Comparison of ENCODE assay signal across 7 cellular contexts in the genomic region with DNA sequence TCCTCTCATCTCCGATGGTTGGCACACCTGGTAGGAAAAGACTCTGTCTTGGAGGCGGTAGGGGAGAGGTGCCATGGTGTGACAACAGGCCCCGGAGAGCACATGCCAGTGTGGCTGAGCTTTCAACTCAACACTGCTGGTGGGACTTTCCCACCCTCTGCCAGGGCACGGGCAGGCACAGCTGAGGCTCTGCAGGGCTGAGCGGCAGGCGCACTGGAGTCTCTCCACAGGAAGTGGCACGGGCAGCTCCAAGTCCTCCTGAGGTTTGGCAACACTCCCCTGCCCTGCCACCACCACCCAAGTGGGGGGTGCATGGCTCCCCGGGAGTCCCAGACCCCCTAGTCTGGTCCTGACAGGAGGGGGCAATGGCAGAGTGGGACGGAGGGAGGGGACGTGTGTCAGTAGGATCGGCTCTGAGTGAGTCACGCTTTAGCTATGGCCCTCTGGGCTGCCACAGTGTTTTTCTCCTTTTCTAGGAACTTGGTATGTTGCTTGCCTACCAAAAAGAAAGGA. TPM values are rescaled to one million over a fixed set of nuclear protein-coding genes. Genes with fewer than 3 reads are reported as not detected.
DNase-seq lines count a peak whose midpoint lies in the region; ATAC-seq and TF ChIP-seq lines count a peak whose summit lies in the region.

No MANE protein-coding gene starts in this region.

- H3K27me3 Mint-ChIP-seq in activated T-helper 17 cell treated with anti-CD3 and anti-CD28 coated beads, Interleukin-2, amount 50 U/mL, for 72 hours: no peaks in the 10 kb centered on the region

- ATAC-seq in activated T-helper 17 cell treated with anti-CD3 and anti-CD28 coated beads, Interleukin-2, amount 50 U/mL, for 72 hours (replicated peaks): peak; percentile 93
- ATAC-seq in Right ventricle myocardium superior (ENCODE audit: poor library complexity) (peak; percentile 56), HG03565 (IDR thresholded peaks at IDR 0.05; ENCODE audit: unreplicated experiment) (no peak)

- no peak overlapping the region for H3K27ac ChIP-seq in OCI-LY3 (ENCODE audit: low read length)

- H3K9ac ChIP-seq in OCI-LY3 (ENCODE audit: low read length): no peak overlapping the region

- H3K9me3 Mint-ChIP-seq in activated T-helper 17 cell treated with anti-CD3 and anti-CD28 coated beads, Interleukin-2, amount 50 U/mL, for 72 hours: no peaks in the 10 kb centered on the region

- peak overlapping the region; percentile 58 for H3K4me3 Mint-ChIP-seq in activated T-helper 17 cell treated with anti-CD3 and anti-CD28 coated beads, Interleukin-2, amount 50 U/mL, for 72 hours

- no peak overlapping the region for H2AFZ ChIP-seq in OCI-LY3 (ENCODE audit: low read depth, low read length)

- H3K79me2 ChIP-seq in OCI-LY3 (ENCODE audit: low read length): no peaks in the 10 kb centered on the region

- H3K36me3 Mint-ChIP-seq in activated T-helper 17 cell treated with anti-CD3 and anti-CD28 coated beads, Interleukin-2, amount 50 U/mL, for 72 hours (ENCODE audit: low read depth): peaks cover 64% of the 10 kb centered on the region

- no peaks in the 10 kb centered on the region for H3K27me3 ChIP-seq in OCI-LY3 (ENCODE audit: low read depth, low read length)

- DNase-seq in Right ventricle myocardium superior (no peak), midbrain (lab: John Stamatoyannopoulos, UW) (no peak)
- DNase-seq in stimulated activated CD4-positive, alpha-beta T cell treated with anti-CD3 and anti-CD28 coated beads, Interleukin-15, amount 100 ng/mL, for 24 hours: peak; percentile 65
- no peak for DNase-seq in effector CD8-positive, alpha-beta T cell (lab: John Stamatoyannopoulos, UW)

- peaks cover 18% of the 10 kb centered on the region for H3K4me1 Mint-ChIP-seq in activated T-helper 17 cell treated with anti-CD3 and anti-CD28 coated beads, Interleukin-2, amount 50 U/mL, for 72 hours

- H4K20me1 ChIP-seq in OCI-LY3 (ENCODE audit: insufficient read depth, low read length): peaks cover 5% of the 10 kb centered on the region

- TF ChIP-seq CTCF in OCI-LY3 (IDR thresholded peaks at IDR 0.05; ENCODE audit: low read depth, low read length): no peak

- no peaks in the 10 kb centered on the region for H3K9me3 ChIP-seq in OCI-LY3 (ENCODE audit: insufficient read depth, low read length)

- peak overlapping the region; percentile 47 for H3K4me3 ChIP-seq in OCI-LY3 (ENCODE audit: low read length)

- no peaks in the 10 kb centered on the region for H3K36me3 ChIP-seq in OCI-LY3 (replicated peaks; ENCODE audit: low read depth, low read length)

- peak overlapping the region; percentile 81 for H3K27ac Mint-ChIP-seq in activated T-helper 17 cell treated with anti-CD3 and anti-CD28 coated beads, Interleukin-2, amount 50 U/mL, for 72 hours

- intact Hi-C loops in Right ventricle myocardium superior (cut with DNase I): no loop called here

- H3K4me1 ChIP-seq in OCI-LY3 (ENCODE audit: low read length): peaks cover 34% of the 10 kb centered on the region

- H3K4me2 ChIP-seq in OCI-LY3 (ENCODE audit: low read length): peak overlapping the region; percentile 85

RNA-seq across cellular contexts. Expression of a gene that starts 27.3 kb away (rescaled TPM):
- 1 to 10 TPM; 2.5 to 5.6 TPM for total RNA-seq in activated T-helper 17 cell treated with anti-CD3 and anti-CD28 coated beads, Interleukin-2, amount 50 U/mL, for 72 hours
- 10.8 TPM for total RNA-seq in Right ventricle myocardium superior

RNA-seq across cellular contexts. Expression of a gene that starts 35.0 kb away (rescaled TPM):
- total RNA-seq in activated T-helper 17 cell treated with anti-CD3 and anti-CD28 coated beads, Interleukin-2, amount 50 U/mL, for 72 hours: 10 to 100 TPM; 44.1 to 56.8 TPM
- 73.5 TPM for total RNA-seq in Right ventricle myocardium superior

RNA-seq across cellular contexts. Expression of a gene that starts 44.5 kb away (rescaled TPM):
- 100 to 1,000 TPM in 1 of 2 donors, 10 to 100 TPM in 1; 24.4 to 245 TPM for total RNA-seq in activated T-helper 17 cell treated with anti-CD3 and anti-CD28 coated beads, Interleukin-2, amount 50 U/mL, for 72 hours
- total RNA-seq in Right ventricle myocardium superior: 1.3 TPM

RNA-seq across cellular contexts. Expression of a gene that starts 47.0 kb away (rescaled TPM):
- total RNA-seq in activated T-helper 17 cell treated with anti-CD3 and anti-CD28 coated beads, Interleukin-2, amount 50 U/mL, for 72 hours: 10 to 100 TPM; 24.6 to 59.6 TPM
- 57.0 TPM for total RNA-seq in Right ventricle myocardium superior

Comparison
In these comparisons a context has a peak if more than half of its experiments do, and no peak if none do; other contexts are left out.
1. RNA of a gene that starts 44.5 kb away (total RNA-seq): 24.4 to 245 TPM in activated T-helper 17 cell treated with anti-CD3 and anti-CD28 coated beads, Interleukin-2, amount 50 U/mL, for 72 hours; 1.3 TPM in Right ventricle myocardium superior (single experiment); every median in the first group is over 10 times any median in the second.